1 cellular context compared by ENCODE assay signal in genomic region chr1:83845437-83846071, GRCh38.
TF ChIP-seq lines count a peak whose summit lies in the region.

No MANE protein-coding gene starts in this region.

TF ChIP-seq in liver, 16 proteins besides CTCF, POLR2A, EP300 and RAD21 (continued from another document):
- TF ChIP-seq, protein P1, sequence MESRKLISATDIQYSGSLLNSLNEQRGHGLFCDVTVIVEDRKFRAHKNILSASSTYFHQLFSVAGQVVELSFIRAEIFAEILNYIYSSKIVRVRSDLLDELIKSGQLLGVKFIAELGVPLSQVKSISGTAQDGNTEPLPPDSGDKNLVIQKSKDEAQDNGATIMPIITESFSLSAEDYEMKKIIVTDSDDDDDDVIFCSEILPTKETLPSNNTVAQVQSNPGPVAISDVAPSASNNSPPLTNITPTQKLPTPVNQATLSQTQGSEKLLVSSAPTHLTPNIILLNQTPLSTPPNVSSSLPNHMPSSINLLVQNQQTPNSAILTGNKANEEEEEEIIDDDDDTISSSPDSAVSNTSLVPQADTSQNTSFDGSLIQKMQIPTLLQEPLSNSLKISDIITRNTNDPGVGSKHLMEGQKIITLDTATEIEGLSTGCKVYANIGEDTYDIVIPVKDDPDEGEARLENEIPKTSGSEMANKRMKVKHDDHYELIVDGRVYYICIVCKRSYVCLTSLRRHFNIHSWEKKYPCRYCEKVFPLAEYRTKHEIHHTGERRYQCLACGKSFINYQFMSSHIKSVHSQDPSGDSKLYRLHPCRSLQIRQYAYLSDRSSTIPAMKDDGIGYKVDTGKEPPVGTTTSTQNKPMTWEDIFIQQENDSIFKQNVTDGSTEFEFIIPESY (IDR thresholded peaks at IDR 0.05), result peak; percentile 70
- TF ChIP-seq RXRA (IDR thresholded peaks at IDR 0.05), result peak; percentile 31 to 72
- TF ChIP-seq FOXA2 (IDR thresholded peaks at IDR 0.05), result peak; percentile 61
- TF ChIP-seq HNF4A (conservative IDR thresholded peaks at IDR 0.05), result peak; percentile 86 to 96
- peak; percentile 78 for TF ChIP-seq FOXA1 (IDR thresholded peaks at IDR 0.05)
- TF ChIP-seq ATF3 (IDR thresholded peaks at IDR 0.05), result peak; percentile 35
- TF ChIP-seq NR2F2 (IDR thresholded peaks at IDR 0.05), result no peak
- TF ChIP-seq GABPA (IDR thresholded peaks at IDR 0.05 in 1 of 2, conservative IDR thresholded peaks at IDR 0.05 in 1 of 2), result peak in 1 of 2 donors; percentile 33
- TF ChIP-seq JUND (IDR thresholded peaks at IDR 0.05), result peak; percentile 48 to 82
- peak; percentile 64 for TF ChIP-seq HNF4G (IDR thresholded peaks at IDR 0.05)
